Comparison of ENCODE assay signal across 3 cellular contexts in the genomic region with DNA sequence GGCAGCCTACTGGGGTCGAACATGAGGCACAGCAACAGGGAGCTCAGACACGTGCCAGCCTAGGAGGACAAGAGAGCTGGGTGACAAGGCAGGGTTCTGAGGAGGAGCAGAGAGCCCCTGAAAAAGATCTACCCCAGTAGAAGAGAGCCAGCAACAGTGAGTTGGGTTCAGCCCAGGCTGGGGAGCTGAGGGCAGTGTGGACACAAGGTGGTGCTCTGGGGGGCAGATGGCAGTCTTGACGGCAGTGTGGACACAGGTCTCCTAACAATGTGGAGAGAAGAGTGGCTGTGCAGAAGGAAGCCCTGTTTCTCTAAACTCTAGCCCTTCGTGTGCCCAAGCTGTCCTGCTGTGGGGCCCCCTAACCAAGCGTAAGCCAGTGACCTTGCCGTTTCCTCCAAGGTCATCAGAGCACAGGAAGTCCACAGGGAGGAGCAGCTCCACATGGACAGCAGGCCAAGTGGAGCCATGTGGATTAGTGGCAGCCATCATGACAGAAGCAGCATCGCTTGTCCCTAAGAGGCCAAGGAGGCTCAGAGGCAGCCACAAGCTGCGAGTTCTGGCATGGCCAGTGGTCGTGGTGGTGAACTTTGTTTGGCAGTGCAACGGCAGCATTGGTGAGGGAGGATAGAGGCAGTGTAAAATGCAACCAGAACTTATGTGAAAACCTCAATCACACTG.
TF ChIP-seq lines count a peak whose summit lies in the region.

No MANE protein-coding gene starts in this region.

TF ChIP-seq in K562, 482 proteins besides CTCF, POLR2A, EP300 and RAD21:
- TF ChIP-seq STAG1 (CRISPR knock-in tag; IDR thresholded peaks at IDR 0.05; ENCODE audit: borderline replicate concordance): no peak
- peak; percentile 78 for TF ChIP-seq ESRRA (IDR thresholded peaks at IDR 0.05; ENCODE audit: borderline replicate concordance, low read depth)

TF ChIP-seq in HepG2, 621 proteins besides CTCF, POLR2A, EP300 and RAD21:
- peak; percentile 74; the same call in 1 of the 2 replicates for TF ChIP-seq ESRRA (CRISPR knock-in tag; IDR thresholded peaks at IDR 0.05; ENCODE audit: low read depth)
- TF ChIP-seq KAT8 (CRISPR knock-in tag; IDR thresholded peaks at IDR 0.05): no peak

TF ChIP-seq in GM12891, 5 proteins besides CTCF, POLR2A, EP300 and RAD21:
- TF ChIP-seq PAX5 (IDR thresholded peaks at IDR 0.05; ENCODE audit: insufficient read depth, low read length, severe bottlenecking) (no peak), POU2F2 (IDR thresholded peaks at IDR 0.05; ENCODE audit: low read depth, low read length) (no peak), SPI1 (IDR thresholded peaks at IDR 0.05; ENCODE audit: low read depth, low read length) (no peak), POLR2AphosphoS5 (IDR thresholded peaks at IDR 0.05; ENCODE audit: low read depth, low read length) (no peak), TAF1 (IDR thresholded peaks at IDR 0.05; ENCODE audit: low read depth, low read length) (no peak)
